In the genomic region with DNA sequence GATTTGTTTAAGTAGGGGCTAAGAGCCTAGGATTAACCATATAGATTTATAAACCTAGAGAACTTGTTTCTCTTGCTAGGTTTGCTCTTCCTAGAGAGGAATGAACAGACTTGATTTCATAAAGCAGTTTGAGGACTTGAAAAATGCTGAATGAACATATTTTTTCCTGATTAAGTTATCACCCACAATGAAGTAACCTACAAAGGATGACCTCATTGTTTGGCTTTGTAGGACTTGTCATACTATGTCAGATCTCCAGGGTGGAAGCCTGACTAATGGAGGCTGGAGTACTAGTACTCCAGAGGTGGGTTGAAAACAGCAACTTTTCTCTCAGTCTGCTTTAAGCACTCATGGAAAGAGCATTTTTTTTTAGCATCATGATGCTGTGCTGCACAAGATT, we compare ENCODE assay signal across 7 cellular contexts. TPM values are rescaled to one million over a fixed set of nuclear protein-coding genes. Genes with fewer than 3 reads are reported as not detected.
DNase-seq lines count a peak whose midpoint lies in the region; ATAC-seq, FAIRE-seq and TF ChIP-seq lines count a peak whose summit lies in the region.
"Not testable (repeated sequence)": the region's sequence is repeated elsewhere in the genome, so short reads cannot be mapped to it uniquely, and the experiment has no call there.

No MANE protein-coding gene starts in this region.

- DNase-seq in RCC 7860 (ENCODE audit: low spot score): peak; percentile 13
- DNase-seq in activated naive CD4-positive, alpha-beta T cell treated with anti-CD3 and anti-CD28 coated beads, Interleukin-2, amount 50 U/mL, for 72 hours (ENCODE audit: low spot score in 2 of 2); pancreas: not testable (repeated sequence)
- DNase-seq in mammary epithelial cell: peak; percentile 12
- peak; percentile 32 to 38 for DNase-seq in fibroblast of lung (ENCODE audit: low read depth in 2 of 2)
- peak; percentile 24 for DNase-seq in iris pigment epithelial cell (ENCODE audit: low read depth)

- not testable (repeated sequence) for H3K27ac ChIP-seq in HEK293 (ENCODE audit: extremely low read depth, low read depth, low read length); mammary epithelial cell (ENCODE audit: insufficient read depth, low read depth, low read length); fibroblast of lung (ENCODE audit: insufficient read depth, low read length); pancreas

- in situ Hi-C loops in mammary epithelial cell (cut with MboI; ENCODE audit: low sequenced_read_pairs in 2 of 2): not testable (repeated sequence)

- POLR2A ChIA-PET in HEK293 (lab: Yijun Ruan, JAX): not testable (repeated sequence)

- not testable (repeated sequence) for BruUV-seq in mammary epithelial cell (replicated peaks; lab: Mats Ljungman, UMichigan)

- H3K36me3 ChIP-seq in HEK293 (ENCODE audit: control insufficient read depth in 2 of 2, insufficient read depth in 1 of 2, low read length in 2 of 2); mammary epithelial cell (ENCODE audit: insufficient read depth, low read length); fibroblast of lung (ENCODE audit: control insufficient read depth, insufficient read depth, low read length); pancreas: not testable (repeated sequence)

- dilution Hi-C loops in mammary epithelial cell (cut with HindIII; ENCODE audit: low sequenced_read_pairs): not testable (repeated sequence)

- not testable (repeated sequence) for H2AFZ ChIP-seq in mammary epithelial cell (ENCODE audit: low read depth, low read length); fibroblast of lung (ENCODE audit: low read length)

- not testable (repeated sequence) for H3K4me3 ChIP-seq in HEK293 (ENCODE audit: low read depth, low read length); mammary epithelial cell (replicated peaks in 1 of 3; ENCODE audit: insufficient read depth in 1 of 3, low read depth in 2 of 3, low read length in 3 of 3); fibroblast of lung (replicated peaks in 1 of 4; ENCODE audit: control extremely low read depth in 1 of 4, insufficient read depth in 1 of 4, low read depth in 3 of 4, low read length in 4 of 4); pancreas

- not testable (repeated sequence) for H3K9me3 ChIP-seq in HEK293 (ENCODE audit: control insufficient read depth, insufficient read depth, low read depth, low read length); mammary epithelial cell (replicated peaks; ENCODE audit: insufficient read depth, low read length); fibroblast of lung (ENCODE audit: control insufficient read depth, insufficient read depth, low read depth, low read length); pancreas

- CTCF ChIA-PET in HEK293 (lab: Yijun Ruan, JAX); mammary epithelial cell (lab: Charles Lee; ENCODE audit: low non-redundant PET): not testable (repeated sequence)

- not testable (repeated sequence) for H3K79me2 ChIP-seq in mammary epithelial cell (ENCODE audit: insufficient read depth, low read length); fibroblast of lung (ENCODE audit: control insufficient read depth, insufficient read depth, low read length)

- not testable (repeated sequence) for H3K36me3 Mint-ChIP-seq in activated naive CD4-positive, alpha-beta T cell treated with anti-CD3 and anti-CD28 coated beads, Interleukin-2, amount 50 U/mL, for 72 hours

- not testable (repeated sequence) for H4K20me1 ChIP-seq in mammary epithelial cell (ENCODE audit: insufficient read depth, low read length); fibroblast of lung (ENCODE audit: control insufficient read depth, extremely low read depth, insufficient read depth, low read length)

- not testable (repeated sequence) for H3K27me3 ChIP-seq in mammary epithelial cell (ENCODE audit: insufficient read depth, low read length); fibroblast of lung (ENCODE audit: control insufficient read depth, insufficient read depth, low read length); pancreas

- not testable (repeated sequence) for H3K27ac Mint-ChIP-seq in activated naive CD4-positive, alpha-beta T cell treated with anti-CD3 and anti-CD28 coated beads, Interleukin-2, amount 50 U/mL, for 72 hours

- intact Hi-C loops in mammary epithelial cell (cut with micrococcal nuclease); pancreas (cut with DNase I): not testable (repeated sequence)

- H3K9me3 Mint-ChIP-seq in activated naive CD4-positive, alpha-beta T cell treated with anti-CD3 and anti-CD28 coated beads, Interleukin-2, amount 50 U/mL, for 72 hours: not testable (repeated sequence)

- H3K9ac ChIP-seq in mammary epithelial cell (ENCODE audit: insufficient read depth, low read length); fibroblast of lung (ENCODE audit: insufficient read depth, low read length): not testable (repeated sequence)

- ATAC-seq in activated naive CD4-positive, alpha-beta T cell treated with anti-CD3 and anti-CD28 coated beads, Interleukin-2, amount 50 U/mL, for 72 hours: peak; percentile 40 to 61
- ATAC-seq in pancreas: peak in 3 of 4 donors; percentile 44 to 75 (median 62)

- not testable (repeated sequence) for H3K4me2 ChIP-seq in mammary epithelial cell (ENCODE audit: insufficient read depth, low read depth, low read length); fibroblast of lung (ENCODE audit: extremely low read depth, insufficient read depth, low read length)

- TF ChIP-seq CTCF in HEK293 (tag by site-specific recombination; IDR thresholded peaks at IDR 0.05); mammary epithelial cell (conservative IDR thresholded peaks at IDR 0.05 in 1 of 2, IDR thresholded peaks at IDR 0.05 in 1 of 2; ENCODE audit: extremely low read depth in 1 of 2, insufficient read depth in 1 of 2, low read depth in 1 of 2, low read length in 2 of 2); fibroblast of lung (conservative IDR thresholded peaks at IDR 0.05 in 1 of 2, IDR thresholded peaks at IDR 0.05 in 1 of 2; ENCODE audit: low read depth in 1 of 2, low read length in 2 of 2); pancreas (IDR thresholded peaks at IDR 0.05): not testable (repeated sequence)

- peak; percentile 75 for FAIRE-seq in RCC 7860 (lab: Jason Lieb, UNC)
- FAIRE-seq in pancreas (lab: Jason Lieb, UNC): not testable (repeated sequence)

- not testable (repeated sequence) for H3K4me1 ChIP-seq in HEK293 (ENCODE audit: control insufficient read depth, insufficient read depth, low read length); mammary epithelial cell (ENCODE audit: insufficient read depth, low read length); fibroblast of lung (ENCODE audit: control insufficient read depth, extremely low read depth, insufficient read depth, low read length); pancreas

TF ChIP-seq in HEK293, 187 proteins besides CTCF, POLR2A, EP300 and RAD21:
- TF ChIP-seq, protein P1, sequence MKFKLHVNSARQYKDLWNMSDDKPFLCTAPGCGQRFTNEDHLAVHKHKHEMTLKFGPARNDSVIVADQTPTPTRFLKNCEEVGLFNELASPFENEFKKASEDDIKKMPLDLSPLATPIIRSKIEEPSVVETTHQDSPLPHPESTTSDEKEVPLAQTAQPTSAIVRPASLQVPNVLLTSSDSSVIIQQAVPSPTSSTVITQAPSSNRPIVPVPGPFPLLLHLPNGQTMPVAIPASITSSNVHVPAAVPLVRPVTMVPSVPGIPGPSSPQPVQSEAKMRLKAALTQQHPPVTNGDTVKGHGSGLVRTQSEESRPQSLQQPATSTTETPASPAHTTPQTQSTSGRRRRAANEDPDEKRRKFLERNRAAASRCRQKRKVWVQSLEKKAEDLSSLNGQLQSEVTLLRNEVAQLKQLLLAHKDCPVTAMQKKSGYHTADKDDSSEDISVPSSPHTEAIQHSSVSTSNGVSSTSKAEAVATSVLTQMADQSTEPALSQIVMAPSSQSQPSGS (tag by site-specific recombination; IDR thresholded peaks at IDR 0.05; ENCODE audit: low read depth): peak; percentile 67
- TF ChIP-seq ZBTB17 (tag by site-specific recombination; IDR thresholded peaks at IDR 0.05): peak; percentile 32
- TF ChIP-seq ZNF629 (tag by site-specific recombination; IDR thresholded peaks at IDR 0.05): peak; percentile 42; the same call in 1 of the 2 replicates

RNA-seq across cellular contexts. Expression of gene NPEPPS, which starts 12.0 kb away (rescaled TPM):
- total RNA-seq in activated naive CD4-positive, alpha-beta T cell treated with anti-CD3 and anti-CD28 coated beads, Interleukin-2, amount 50 U/mL, for 72 hours: 100 to 1,000 TPM; 134 to 185 TPM
- total RNA-seq in mammary epithelial cell: 100 to 1,000 TPM in 1 of 2 donors, 10 to 100 TPM in 1; 77.3 to 118 TPM
- 43.5 TPM for polyA plus RNA-seq in mammary epithelial cell
- 262 TPM for polyA minus RNA-seq in mammary epithelial cell
- 126 and 144 TPM in 2 replicates for total RNA-seq in fibroblast of lung
- polyA plus RNA-seq in fibroblast of lung: 110 and 127 TPM in 2 replicates
- polyA plus RNA-seq in fibroblast of lung (2012): 84.1 and 87.4 TPM in 2 replicates
- 70.1 and 83.3 TPM in 2 replicates for polyA minus RNA-seq in fibroblast of lung (ENCODE audit: low replicate concordance)
- 10 to 100 TPM; 32.3 to 72.3 (median 49.7) TPM for total RNA-seq in pancreas
- 10 to 100 TPM; 31.9 to 35.6 TPM for polyA plus RNA-seq in pancreas
